In genomic region chr2:46260305-46260704, GRCh38 we compare ENCODE assay signal across 17 cellular contexts.
"Had no signal": no experiment of that assay in that cellular context is flagged by ENCODE, and none has a peak within 500 bp of the region (broad histone marks: within the 10 kb centered on the region; RNA-seq: fewer than 3 reads in every experiment).

No MANE protein-coding gene starts in this region.

- FAIRE-seq: pancreas, urothelium cell line had no signal

- H3K27me3 ChIP-seq: gastroesophageal sphincter, neutrophil, pancreas, tibial artery had no signal

- H3K27ac ChIP-seq: neutrophil, pancreas, tibial artery, WERI-Rb-1 had no signal

- DNase-seq: activated CD4-positive, alpha-beta T cell treated with anti-CD3 and anti-CD28 coated beads, Interleukin-2, amount 50 U/mL, for 4 hours; amniotic stem cell; effector memory CD4-positive, alpha-beta T cell; immature natural killer cell; kidney glomerular epithelial cell; pancreas; stimulated activated CD8-positive, alpha-beta memory T cell treated with anti-CD3 and anti-CD28 coated beads, Interleukin-4, amount 100 ng/mL, for 48 hours; stimulated activated naive CD4-positive, alpha-beta T cell; substantia nigra; SW 1271; T-helper 2 cell; tibial artery; WERI-Rb-1 had no signal

- ATAC-seq: gastroesophageal sphincter; natural killer cell treated with Interleukin-12 subunit alpha and Interleukin-12 subunit beta and Interleukin-15 and Interleukin-18, amount 100 ng/mL, for 72 hours had no signal

- H3K9me3 ChIP-seq: gastroesophageal sphincter, neutrophil, pancreas, tibial artery had no signal

- H3K4me3 ChIP-seq: gastroesophageal sphincter, pancreas, tibial artery had no signal

- H3K36me3 ChIP-seq: gastroesophageal sphincter, neutrophil, pancreas, tibial artery, WERI-Rb-1 had no signal
